In genomic region chr4:11436084-11436483, GRCh38 we compare ENCODE assay signal across 1 cellular context.
TF ChIP-seq lines count a peak whose summit lies in the region.

No MANE protein-coding gene starts in this region.

TF ChIP-seq in GM12878, 131 proteins besides CTCF, POLR2A, EP300 and RAD21 (continued from another document):
- 0 out of 2 replicates have a peak, but pooled peaks have one; percentile 19 for TF ChIP-seq RUNX3 (IDR thresholded peaks at IDR 0.05; ENCODE audit: low read length)
